ENCODE assay signal across 8 cellular contexts in the genomic region with DNA sequence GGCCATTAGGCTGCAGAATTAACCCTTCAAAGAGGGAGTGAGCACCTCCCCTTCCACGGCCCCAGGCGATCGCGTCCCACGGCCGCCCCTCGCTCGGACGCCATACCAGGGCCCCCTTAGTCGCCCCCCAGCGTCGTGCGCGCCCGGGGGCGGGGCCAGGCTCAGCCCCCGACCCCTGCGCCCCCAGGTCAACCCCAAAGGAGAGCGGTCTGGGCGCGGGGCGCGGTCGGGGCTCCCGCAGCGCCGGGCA. TPM values are rescaled to one million over a fixed set of nuclear protein-coding genes. Genes with fewer than 3 reads are reported as not detected.
DNase-seq lines count a peak whose midpoint lies in the region; ATAC-seq, FAIRE-seq and TF ChIP-seq lines count a peak whose summit lies in the region.

No MANE protein-coding gene starts in this region.

- POLR2A ChIA-PET in A549 (lab: Yijun Ruan, JAX), result interaction anchor here (0.6 to 1.9 kb wide), 8 partner anchors 12 to 123 kb away, joined by 3 to 11 read pairs (median 4); partner anchors contain the start of gene TMEM256

- peak overlapping the region; percentile 95 for H3K9ac ChIP-seq in muscle layer of colon (ENCODE audit: low read length)

- H3K4me1 ChIP-seq in A549, result peaks cover 42% of the 10 kb centered on the region
- peaks cover 50% of the 10 kb centered on the region for H3K4me1 ChIP-seq in muscle layer of colon (ENCODE audit: insufficient read depth, low read length)

- TF ChIP-seq RAD21 in A549 (conservative IDR thresholded peaks at IDR 0.05 in 1 of 2, IDR thresholded peaks at IDR 0.05 in 1 of 2), result no peak; a peak in 1 of 5 replicates

- H3K4me1 Mint-ChIP-seq in IgD-negative memory B cell, result peaks cover 33 to 40% (median 35%) of the 10 kb centered on the region in 3 donors
- peaks cover 67% of the 10 kb centered on the region for H3K4me1 Mint-ChIP-seq in central memory CD8-positive, alpha-beta T cell

- H3K9me3 ChIP-seq in A549 (no peaks in the 10 kb centered on the region), muscle layer of colon (ENCODE audit: low read length) (no peaks in the 10 kb centered on the region)

- H3K27me3 Mint-ChIP-seq in IgD-negative memory B cell, result no peaks in the 10 kb centered on the region
- no peaks in the 10 kb centered on the region for H3K27me3 Mint-ChIP-seq in central memory CD8-positive, alpha-beta T cell

- no peak for TF ChIP-seq CTCF in A549 (IDR thresholded peaks at IDR 0.05)

- ATAC-seq in A549 (no peak), GM19455 (IDR thresholded peaks at IDR 0.05; ENCODE audit: unreplicated experiment) (no peak), GM18870 (IDR thresholded peaks at IDR 0.05; ENCODE audit: unreplicated experiment) (no peak), GM21360 (IDR thresholded peaks at IDR 0.05; ENCODE audit: unreplicated experiment) (no peak)
- ATAC-seq in central memory CD8-positive, alpha-beta T cell (replicated peaks; ENCODE audit: extremely low read depth, poor library complexity, severe bottlenecking), result no peak

- no peak for TF ChIP-seq POLR2A in A549 (IDR thresholded peaks at IDR 0.05; ENCODE audit: low read length)

- H3K4me3 ChIP-seq in A549, result peak overlapping the region; percentile 82
- peak overlapping the region; percentile 98 to 100 for H3K4me3 ChIP-seq in muscle layer of colon (ENCODE audit: low read depth in 1 of 2, low read length in 2 of 2)

- peak overlapping the region; percentile 97 for H3K4me2 ChIP-seq in A549

- CTCF ChIA-PET in A549 (lab: Yijun Ruan, JAX), result interaction anchor here (0.9 to 4.5 kb wide), 6 partner anchors 17 to 82 kb away, joined by 3 to 49 read pairs (median 4); partner anchors contain the start of genes SENP3 and TMEM102

- no peaks in the 10 kb centered on the region for H3K27me3 ChIP-seq in muscle layer of colon (ENCODE audit: control insufficient read depth in 1 of 2, insufficient read depth in 2 of 2, low read length in 2 of 2)

- FAIRE-seq in A549 (lab: Jason Lieb, UNC), result no peak

- TF ChIP-seq EP300 in A549 (IDR thresholded peaks at IDR 0.05), result no peak

- H3K36me3 ChIP-seq in muscle layer of colon (ENCODE audit: insufficient read depth, low read length), result no peaks in the 10 kb centered on the region

- peak overlapping the region; percentile 82 to 96 (median 92) for H3K4me3 Mint-ChIP-seq in IgD-negative memory B cell
- H3K4me3 Mint-ChIP-seq in central memory CD8-positive, alpha-beta T cell, result peak overlapping the region; percentile 92

- DNase-seq in A549 (ENCODE audit: low read depth in 1 of 2, low spot score in 1 of 2) (no peak), SIG-M5 treated with dmso at 0.1 percent for 504 hours (lab: John Stamatoyannopoulos, UW; ENCODE audit: unreplicated experiment) (no peak)
- no peak for DNase-seq in central memory CD8-positive, alpha-beta T cell (ENCODE audit: low spot score in 2 of 2)

- no peaks in the 10 kb centered on the region for H3K9me3 Mint-ChIP-seq in IgD-negative memory B cell
- H3K9me3 Mint-ChIP-seq in central memory CD8-positive, alpha-beta T cell, result no peaks in the 10 kb centered on the region

- H3K27ac ChIP-seq in A549, result peak overlapping the region; percentile 94 to 100
- H3K27ac ChIP-seq in muscle layer of colon (ENCODE audit: low read depth, low read length), result peak overlapping the region; percentile 99

- 0% methylated on average over 9 of the region's 27 CpGs for WGBS in A549 (ENCODE audit: missing lambda C conversion rate)

- H3K36me3 Mint-ChIP-seq in IgD-negative memory B cell, result no peaks in the 10 kb centered on the region
- peaks cover 34% of the 10 kb centered on the region for H3K36me3 Mint-ChIP-seq in central memory CD8-positive, alpha-beta T cell (ENCODE audit: insufficient read depth)

- peak overlapping the region; percentile 81 to 95 (median 84) for H3K27ac Mint-ChIP-seq in IgD-negative memory B cell
- peak overlapping the region; percentile 92 for H3K27ac Mint-ChIP-seq in central memory CD8-positive, alpha-beta T cell (ENCODE audit: low read depth)

TF ChIP-seq in A549, 52 proteins besides CTCF, POLR2A, EP300 and RAD21:
- TF ChIP-seq HOXB13 (CRISPR knock-in tag; IDR thresholded peaks at IDR 0.05; ENCODE audit: low read depth) (no peak), PHF8 (IDR thresholded peaks at IDR 0.05; ENCODE audit: borderline replicate concordance, low read depth) (peak; percentile 59; the same call in 1 of the 2 replicates), JUNB (IDR thresholded peaks at IDR 0.05) (no peak)

RNA-seq across cellular contexts. Expression of gene ZBTB4, which starts 0.4 kb away (rescaled TPM):
- polyA plus RNA-seq in A549 (2011; rRNA removed) (14.4 and 18.2 TPM in 2 replicates), A549 (2017; fragmentation: RNase III; extraction: RNeasy Plus Mini Kit Qiagen cat#74134 plus additional on column Dnase treatment) (24.4 to 29.5 TPM (median 28.2 TPM) in 3 replicates), IgD-negative memory B cell (15.9 TPM)
- 7.5 and 11.2 TPM in 2 replicates for polyA plus RNA-seq in A549 (2012; cell fraction: cytosol; rRNA removed)
- polyA plus RNA-seq in A549 (2012; cell fraction: nucleus; rRNA removed), result 19.5 and 19.9 TPM in 2 replicates
- polyA minus RNA-seq in A549 (2011; rRNA and poly(A)+ RNA removed), result 25.1 and 25.6 TPM in 2 replicates

RNA-seq across cellular contexts. Expression of gene SLC35G6, which starts 2.2 kb away (rescaled TPM):
- polyA plus RNA-seq in A549 (2011; rRNA removed), result not detected in 2 replicates
- polyA plus RNA-seq in A549 (2012; cell fraction: cytosol; rRNA removed), result not detected in 2 replicates
- polyA plus RNA-seq in A549 (2012; cell fraction: nucleus; rRNA removed), result not detected in 2 replicates
- polyA plus RNA-seq in A549 (2017; fragmentation: RNase III; extraction: RNeasy Plus Mini Kit Qiagen cat#74134 plus additional on column Dnase treatment), result not detected in 3 replicates
- polyA minus RNA-seq in A549 (2011; rRNA and poly(A)+ RNA removed), result not detected in 2 replicates
- not detected for polyA plus RNA-seq in IgD-negative memory B cell

RNA-seq across cellular contexts. Expression of gene POLR2A, which starts 5.1 kb away (rescaled TPM):
- polyA plus RNA-seq in A549 (2011; rRNA removed), result 22.8 and 57.1 TPM in 2 replicates
- polyA plus RNA-seq in A549 (2012; cell fraction: cytosol; rRNA removed), result 22.4 and 28.7 TPM in 2 replicates
- polyA plus RNA-seq in A549 (2012; cell fraction: nucleus; rRNA removed), result 127 and 206 TPM in 2 replicates
- 65.6 to 69.6 TPM (median 67.4 TPM) in 3 replicates for polyA plus RNA-seq in A549 (2017; fragmentation: RNase III; extraction: RNeasy Plus Mini Kit Qiagen cat#74134 plus additional on column Dnase treatment)
- polyA minus RNA-seq in A549 (2011; rRNA and poly(A)+ RNA removed), result 359 and 408 TPM in 2 replicates
- 55.7 TPM for polyA plus RNA-seq in IgD-negative memory B cell

RNA-seq across cellular contexts. Expression of gene CHRNB1, which starts 34.2 kb away (rescaled TPM):
- polyA plus RNA-seq in A549 (2011; rRNA removed) (6.5 and 6.9 TPM in 2 replicates), A549 (2017; fragmentation: RNase III; extraction: RNeasy Plus Mini Kit Qiagen cat#74134 plus additional on column Dnase treatment) (6.2 to 8.4 TPM (median 8.0 TPM) in 3 replicates), IgD-negative memory B cell (13.8 TPM)
- 10.5 and 10.6 TPM in 2 replicates for polyA plus RNA-seq in A549 (2012; cell fraction: cytosol; rRNA removed)
- 3.0 and 4.2 TPM in 2 replicates for polyA plus RNA-seq in A549 (2012; cell fraction: nucleus; rRNA removed)
- 4.1 and 5.9 TPM in 2 replicates for polyA minus RNA-seq in A549 (2011; rRNA and poly(A)+ RNA removed)

RNA-seq across cellular contexts. Expression of gene FGF11, which starts 39.8 kb away (rescaled TPM):
- polyA plus RNA-seq in A549 (2011; rRNA removed), result 1.4 and 1.9 TPM in 2 replicates
- 0.71 and 0.74 TPM in 2 replicates for polyA plus RNA-seq in A549 (2012; cell fraction: cytosol; rRNA removed)
- 3.3 and 4.8 TPM in 2 replicates for polyA plus RNA-seq in A549 (2012; cell fraction: nucleus; rRNA removed)
- polyA plus RNA-seq in A549 (2017; fragmentation: RNase III; extraction: RNeasy Plus Mini Kit Qiagen cat#74134 plus additional on column Dnase treatment), result 1.1 to 1.8 TPM (median 1.5 TPM) in 3 replicates
- polyA minus RNA-seq in A549 (2011; rRNA and poly(A)+ RNA removed), result 1.0 and 1.3 TPM in 2 replicates
- not detected for polyA plus RNA-seq in IgD-negative memory B cell
